In genomic region chr11:87037450-87038234, GRCh38 we compare ENCODE assay signal across 8 cellular contexts.
DNase-seq lines count a peak whose midpoint lies in the region; ATAC-seq and TF ChIP-seq lines count a peak whose summit lies in the region.

Gene TMEM135, plus strand, starts transcription at chr11:87037934. Its CDS starts 112 bp downstream, at chr11:87038046.

- peaks cover 60% of the 10 kb centered on the region for H3K4me1 Mint-ChIP-seq in central memory CD8-positive, alpha-beta T cell

- DNase-seq in AML-193 (lab: John Stamatoyannopoulos, UW) (peak; percentile 89 to 93), NCI-H446 treated with DMSO at 0.1 percent for 48 hours (lab: John Stamatoyannopoulos, UW) (peak; percentile 82), islet precursor cell (peak; percentile 99)
- peak; percentile 87 for DNase-seq in central memory CD8-positive, alpha-beta T cell (ENCODE audit: low spot score in 2 of 2)
- peak; percentile 91 for DNase-seq in stimulated activated CD4-positive, alpha-beta T cell treated with anti-CD3 and anti-CD28 coated beads, Interleukin-12 subunit alpha, Interleukin-12 subunit beta, amount 100 ng/mL, for 4 hours

- TF ChIP-seq POLR2A in GM19099 (IDR thresholded peaks at IDR 0.05; ENCODE audit: extremely low read depth, insufficient read length, low read depth), result peak; percentile 83

- no peaks in the 10 kb centered on the region for H3K27me3 Mint-ChIP-seq in central memory CD8-positive, alpha-beta T cell

- peak within 1 kb of the TSS; percentile 78 for H3K27ac Mint-ChIP-seq in central memory CD8-positive, alpha-beta T cell (ENCODE audit: low read depth)

- H3K4me3 Mint-ChIP-seq in central memory CD8-positive, alpha-beta T cell, result peak within 1 kb of the TSS; percentile 91

- peak; percentile 98 for ATAC-seq in HG03378 (IDR thresholded peaks at IDR 0.05; ENCODE audit: unreplicated experiment)
- ATAC-seq in activated CD4-positive, CD25-positive, alpha-beta regulatory T cell treated with anti-CD3 and anti-CD28 coated beads, Interleukin-2, amount 50 U/mL, for 24 hours, result peak; percentile 95 to 98
- ATAC-seq in central memory CD8-positive, alpha-beta T cell (replicated peaks; ENCODE audit: extremely low read depth, poor library complexity, severe bottlenecking), result peak; percentile 97

- H3K36me3 Mint-ChIP-seq in central memory CD8-positive, alpha-beta T cell (ENCODE audit: insufficient read depth), result peaks cover 6% of the 10 kb centered on the region

- H3K9me3 Mint-ChIP-seq in central memory CD8-positive, alpha-beta T cell, result no peaks in the 10 kb centered on the region

Comparison
In these comparisons a context has a peak if more than half of its experiments do, and no peak if none do; other contexts are left out.
1. Peak in every context shown above with its lines: DNase-seq and ATAC-seq.